In the genomic region with DNA sequence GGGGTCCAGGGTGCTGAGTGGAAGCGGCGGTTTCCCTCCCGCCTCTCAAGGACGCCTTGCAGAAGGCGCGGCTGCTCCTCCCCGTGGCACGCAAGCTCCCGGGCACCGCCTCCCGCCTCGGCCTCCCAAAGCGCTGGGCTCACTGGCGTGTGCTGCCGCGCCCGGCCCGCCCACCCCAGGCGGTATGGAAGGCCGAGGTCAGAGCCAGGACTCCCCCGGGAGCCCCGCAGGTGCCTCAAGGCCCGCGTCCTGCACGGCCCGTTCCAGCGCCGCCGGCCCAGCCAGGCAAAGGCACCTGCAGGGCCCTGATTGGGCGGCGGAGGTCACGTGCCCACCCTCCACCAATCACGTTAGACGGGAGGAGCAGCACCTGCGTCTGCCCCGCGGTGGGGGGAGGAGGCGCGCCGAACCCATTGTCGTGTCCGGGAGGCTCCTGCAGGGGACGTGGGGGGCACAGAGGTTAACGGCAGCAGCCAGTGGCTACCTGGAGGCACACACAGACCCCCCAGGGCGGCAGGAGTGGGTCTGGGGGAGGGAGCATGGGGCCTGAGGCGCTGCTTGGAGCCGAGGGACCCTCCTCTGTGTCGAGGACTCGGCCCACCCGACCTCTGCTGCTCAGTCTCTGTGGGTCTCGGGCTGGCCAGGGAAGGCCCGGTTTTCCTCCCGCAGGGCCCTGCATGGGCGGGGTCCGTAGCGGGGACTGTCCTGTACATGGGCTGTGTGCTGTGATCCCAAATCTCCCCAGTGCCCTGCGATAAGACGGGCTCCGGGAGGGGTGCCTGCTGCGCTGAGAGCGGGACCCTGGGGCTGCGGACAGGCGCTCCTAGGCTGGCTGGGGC, we compare ENCODE assay signal across 1 cellular context.
TF ChIP-seq lines count a peak whose summit lies in the region.

No MANE protein-coding gene starts in this region.

TF ChIP-seq in K562, 482 proteins besides CTCF, POLR2A, EP300 and RAD21 (continued from another document and continues in another):
- TF ChIP-seq, protein P1, sequence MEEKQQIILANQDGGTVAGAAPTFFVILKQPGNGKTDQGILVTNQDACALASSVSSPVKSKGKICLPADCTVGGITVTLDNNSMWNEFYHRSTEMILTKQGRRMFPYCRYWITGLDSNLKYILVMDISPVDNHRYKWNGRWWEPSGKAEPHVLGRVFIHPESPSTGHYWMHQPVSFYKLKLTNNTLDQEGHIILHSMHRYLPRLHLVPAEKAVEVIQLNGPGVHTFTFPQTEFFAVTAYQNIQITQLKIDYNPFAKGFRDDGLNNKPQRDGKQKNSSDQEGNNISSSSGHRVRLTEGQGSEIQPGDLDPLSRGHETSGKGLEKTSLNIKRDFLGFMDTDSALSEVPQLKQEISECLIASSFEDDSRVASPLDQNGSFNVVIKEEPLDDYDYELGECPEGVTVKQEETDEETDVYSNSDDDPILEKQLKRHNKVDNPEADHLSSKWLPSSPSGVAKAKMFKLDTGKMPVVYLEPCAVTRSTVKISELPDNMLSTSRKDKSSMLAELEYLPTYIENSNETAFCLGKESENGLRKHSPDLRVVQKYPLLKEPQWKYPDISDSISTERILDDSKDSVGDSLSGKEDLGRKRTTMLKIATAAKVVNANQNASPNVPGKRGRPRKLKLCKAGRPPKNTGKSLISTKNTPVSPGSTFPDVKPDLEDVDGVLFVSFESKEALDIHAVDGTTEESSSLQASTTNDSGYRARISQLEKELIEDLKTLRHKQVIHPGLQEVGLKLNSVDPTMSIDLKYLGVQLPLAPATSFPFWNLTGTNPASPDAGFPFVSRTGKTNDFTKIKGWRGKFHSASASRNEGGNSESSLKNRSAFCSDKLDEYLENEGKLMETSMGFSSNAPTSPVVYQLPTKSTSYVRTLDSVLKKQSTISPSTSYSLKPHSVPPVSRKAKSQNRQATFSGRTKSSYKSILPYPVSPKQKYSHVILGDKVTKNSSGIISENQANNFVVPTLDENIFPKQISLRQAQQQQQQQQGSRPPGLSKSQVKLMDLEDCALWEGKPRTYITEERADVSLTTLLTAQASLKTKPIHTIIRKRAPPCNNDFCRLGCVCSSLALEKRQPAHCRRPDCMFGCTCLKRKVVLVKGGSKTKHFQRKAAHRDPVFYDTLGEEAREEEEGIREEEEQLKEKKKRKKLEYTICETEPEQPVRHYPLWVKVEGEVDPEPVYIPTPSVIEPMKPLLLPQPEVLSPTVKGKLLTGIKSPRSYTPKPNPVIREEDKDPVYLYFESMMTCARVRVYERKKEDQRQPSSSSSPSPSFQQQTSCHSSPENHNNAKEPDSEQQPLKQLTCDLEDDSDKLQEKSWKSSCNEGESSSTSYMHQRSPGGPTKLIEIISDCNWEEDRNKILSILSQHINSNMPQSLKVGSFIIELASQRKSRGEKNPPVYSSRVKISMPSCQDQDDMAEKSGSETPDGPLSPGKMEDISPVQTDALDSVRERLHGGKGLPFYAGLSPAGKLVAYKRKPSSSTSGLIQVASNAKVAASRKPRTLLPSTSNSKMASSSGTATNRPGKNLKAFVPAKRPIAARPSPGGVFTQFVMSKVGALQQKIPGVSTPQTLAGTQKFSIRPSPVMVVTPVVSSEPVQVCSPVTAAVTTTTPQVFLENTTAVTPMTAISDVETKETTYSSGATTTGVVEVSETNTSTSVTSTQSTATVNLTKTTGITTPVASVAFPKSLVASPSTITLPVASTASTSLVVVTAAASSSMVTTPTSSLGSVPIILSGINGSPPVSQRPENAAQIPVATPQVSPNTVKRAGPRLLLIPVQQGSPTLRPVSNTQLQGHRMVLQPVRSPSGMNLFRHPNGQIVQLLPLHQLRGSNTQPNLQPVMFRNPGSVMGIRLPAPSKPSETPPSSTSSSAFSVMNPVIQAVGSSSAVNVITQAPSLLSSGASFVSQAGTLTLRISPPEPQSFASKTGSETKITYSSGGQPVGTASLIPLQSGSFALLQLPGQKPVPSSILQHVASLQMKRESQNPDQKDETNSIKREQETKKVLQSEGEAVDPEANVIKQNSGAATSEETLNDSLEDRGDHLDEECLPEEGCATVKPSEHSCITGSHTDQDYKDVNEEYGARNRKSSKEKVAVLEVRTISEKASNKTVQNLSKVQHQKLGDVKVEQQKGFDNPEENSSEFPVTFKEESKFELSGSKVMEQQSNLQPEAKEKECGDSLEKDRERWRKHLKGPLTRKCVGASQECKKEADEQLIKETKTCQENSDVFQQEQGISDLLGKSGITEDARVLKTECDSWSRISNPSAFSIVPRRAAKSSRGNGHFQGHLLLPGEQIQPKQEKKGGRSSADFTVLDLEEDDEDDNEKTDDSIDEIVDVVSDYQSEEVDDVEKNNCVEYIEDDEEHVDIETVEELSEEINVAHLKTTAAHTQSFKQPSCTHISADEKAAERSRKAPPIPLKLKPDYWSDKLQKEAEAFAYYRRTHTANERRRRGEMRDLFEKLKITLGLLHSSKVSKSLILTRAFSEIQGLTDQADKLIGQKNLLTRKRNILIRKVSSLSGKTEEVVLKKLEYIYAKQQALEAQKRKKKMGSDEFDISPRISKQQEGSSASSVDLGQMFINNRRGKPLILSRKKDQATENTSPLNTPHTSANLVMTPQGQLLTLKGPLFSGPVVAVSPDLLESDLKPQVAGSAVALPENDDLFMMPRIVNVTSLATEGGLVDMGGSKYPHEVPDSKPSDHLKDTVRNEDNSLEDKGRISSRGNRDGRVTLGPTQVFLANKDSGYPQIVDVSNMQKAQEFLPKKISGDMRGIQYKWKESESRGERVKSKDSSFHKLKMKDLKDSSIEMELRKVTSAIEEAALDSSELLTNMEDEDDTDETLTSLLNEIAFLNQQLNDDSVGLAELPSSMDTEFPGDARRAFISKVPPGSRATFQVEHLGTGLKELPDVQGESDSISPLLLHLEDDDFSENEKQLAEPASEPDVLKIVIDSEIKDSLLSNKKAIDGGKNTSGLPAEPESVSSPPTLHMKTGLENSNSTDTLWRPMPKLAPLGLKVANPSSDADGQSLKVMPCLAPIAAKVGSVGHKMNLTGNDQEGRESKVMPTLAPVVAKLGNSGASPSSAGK (IDR thresholded peaks at IDR 0.05) = peak; percentile 81
- TF ChIP-seq PCBP2 (IDR thresholded peaks at IDR 0.05; ENCODE audit: low read depth, low read length, poor library complexity, severe bottlenecking) = no peak
- TF ChIP-seq MCM2 (IDR thresholded peaks at IDR 0.05; ENCODE audit: low read depth) = no peak
- TF ChIP-seq SRF (CRISPR knock-in tag; IDR thresholded peaks at IDR 0.05) = no peak; a peak in 1 of 4 replicates
- no peak for TF ChIP-seq ZNF274 (IDR thresholded peaks at IDR 0.05; ENCODE audit: borderline replicate concordance, low read depth, low read length)
- TF ChIP-seq PHB2 (IDR thresholded peaks at IDR 0.05; ENCODE audit: low read depth) = no peak
- TF ChIP-seq SMARCA4 (IDR thresholded peaks at IDR 0.05) = no peak
- TF ChIP-seq ZNF431 (CRISPR knock-in tag; IDR thresholded peaks at IDR 0.05) = no peak
- no peak for TF ChIP-seq ETV6 (IDR thresholded peaks at IDR 0.05; ENCODE audit: borderline replicate concordance in 1 of 2, low read depth in 2 of 2, low read length in 1 of 2)
- TF ChIP-seq ETV6 (CRISPR knock-in tag; IDR thresholded peaks at IDR 0.05; ENCODE audit: borderline replicate concordance) = no peak
- no peak for TF ChIP-seq GTF2A2 (tag; IDR thresholded peaks at IDR 0.05)
- no peak for TF ChIP-seq ZNF140 (CRISPR knock-in tag; IDR thresholded peaks at IDR 0.05)
- no peak for TF ChIP-seq THRAP3 (IDR thresholded peaks at IDR 0.05; ENCODE audit: borderline replicate concordance)
- TF ChIP-seq, protein P2, sequence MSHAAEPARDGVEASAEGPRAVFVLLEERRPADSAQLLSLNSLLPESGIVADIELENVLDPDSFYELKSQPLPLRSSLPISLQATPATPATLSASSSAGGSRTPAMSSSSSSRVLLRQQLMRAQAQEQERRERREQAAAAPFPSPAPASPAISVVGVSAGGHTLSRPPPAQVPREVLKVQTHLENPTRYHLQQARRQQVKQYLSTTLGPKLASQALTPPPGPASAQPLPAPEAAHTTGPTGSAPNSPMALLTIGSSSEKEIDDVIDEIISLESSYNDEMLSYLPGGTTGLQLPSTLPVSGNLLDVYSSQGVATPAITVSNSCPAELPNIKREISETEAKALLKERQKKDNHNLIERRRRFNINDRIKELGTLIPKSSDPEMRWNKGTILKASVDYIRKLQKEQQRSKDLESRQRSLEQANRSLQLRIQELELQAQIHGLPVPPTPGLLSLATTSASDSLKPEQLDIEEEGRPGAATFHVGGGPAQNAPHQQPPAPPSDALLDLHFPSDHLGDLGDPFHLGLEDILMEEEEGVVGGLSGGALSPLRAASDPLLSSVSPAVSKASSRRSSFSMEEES (CRISPR knock-in tag; IDR thresholded peaks at IDR 0.05) = peak; percentile 99
- TF ChIP-seq, protein P3, sequence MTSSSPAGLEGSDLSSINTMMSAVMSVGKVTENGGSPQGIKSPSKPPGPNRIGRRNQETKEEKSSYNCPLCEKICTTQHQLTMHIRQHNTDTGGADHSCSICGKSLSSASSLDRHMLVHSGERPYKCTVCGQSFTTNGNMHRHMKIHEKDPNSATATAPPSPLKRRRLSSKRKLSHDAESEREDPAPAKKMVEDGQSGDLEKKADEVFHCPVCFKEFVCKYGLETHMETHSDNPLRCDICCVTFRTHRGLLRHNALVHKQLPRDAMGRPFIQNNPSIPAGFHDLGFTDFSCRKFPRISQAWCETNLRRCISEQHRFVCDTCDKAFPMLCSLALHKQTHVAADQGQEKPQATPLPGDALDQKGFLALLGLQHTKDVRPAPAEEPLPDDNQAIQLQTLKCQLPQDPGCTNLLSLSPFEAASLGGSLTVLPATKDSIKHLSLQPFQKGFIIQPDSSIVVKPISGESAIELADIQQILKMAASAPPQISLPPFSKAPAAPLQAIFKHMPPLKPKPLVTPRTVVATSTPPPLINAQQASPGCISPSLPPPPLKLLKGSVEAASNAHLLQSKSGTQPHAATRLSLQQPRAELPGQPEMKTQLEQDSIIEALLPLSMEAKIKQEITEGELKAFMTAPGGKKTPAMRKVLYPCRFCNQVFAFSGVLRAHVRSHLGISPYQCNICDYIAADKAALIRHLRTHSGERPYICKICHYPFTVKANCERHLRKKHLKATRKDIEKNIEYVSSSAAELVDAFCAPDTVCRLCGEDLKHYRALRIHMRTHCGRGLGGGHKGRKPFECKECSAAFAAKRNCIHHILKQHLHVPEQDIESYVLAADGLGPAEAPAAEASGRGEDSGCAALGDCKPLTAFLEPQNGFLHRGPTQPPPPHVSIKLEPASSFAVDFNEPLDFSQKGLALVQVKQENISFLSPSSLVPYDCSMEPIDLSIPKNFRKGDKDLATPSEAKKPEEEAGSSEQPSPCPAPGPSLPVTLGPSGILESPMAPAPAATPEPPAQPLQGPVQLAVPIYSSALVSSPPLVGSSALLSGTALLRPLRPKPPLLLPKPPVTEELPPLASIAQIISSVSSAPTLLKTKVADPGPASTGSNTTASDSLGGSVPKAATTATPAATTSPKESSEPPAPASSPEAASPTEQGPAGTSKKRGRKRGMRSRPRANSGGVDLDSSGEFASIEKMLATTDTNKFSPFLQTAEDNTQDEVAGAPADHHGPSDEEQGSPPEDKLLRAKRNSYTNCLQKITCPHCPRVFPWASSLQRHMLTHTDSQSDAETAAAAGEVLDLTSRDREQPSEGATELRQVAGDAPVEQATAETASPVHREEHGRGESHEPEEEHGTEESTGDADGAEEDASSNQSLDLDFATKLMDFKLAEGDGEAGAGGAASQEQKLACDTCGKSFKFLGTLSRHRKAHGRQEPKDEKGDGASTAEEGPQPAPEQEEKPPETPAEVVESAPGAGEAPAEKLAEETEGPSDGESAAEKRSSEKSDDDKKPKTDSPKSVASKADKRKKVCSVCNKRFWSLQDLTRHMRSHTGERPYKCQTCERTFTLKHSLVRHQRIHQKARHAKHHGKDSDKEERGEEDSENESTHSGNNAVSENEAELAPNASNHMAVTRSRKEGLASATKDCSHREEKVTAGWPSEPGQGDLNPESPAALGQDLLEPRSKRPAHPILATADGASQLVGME (CRISPR knock-in tag; IDR thresholded peaks at IDR 0.05) = no peak
- peak; percentile 18; the same call in 1 of the 2 replicates for TF ChIP-seq CREB1 (IDR thresholded peaks at IDR 0.05)
- no peak for TF ChIP-seq CREB1 (CRISPR knock-in tag; IDR thresholded peaks at IDR 0.05)
- TF ChIP-seq ELF1 (tag; IDR thresholded peaks at IDR 0.05) = no peak
- TF ChIP-seq POLR2AphosphoS2 (IDR thresholded peaks at IDR 0.05; ENCODE audit: low read length) = no peak
- peak; percentile 83 for TF ChIP-seq POLR2G (IDR thresholded peaks at IDR 0.05; ENCODE audit: low read depth, low read length)
- TF ChIP-seq, protein P4, sequence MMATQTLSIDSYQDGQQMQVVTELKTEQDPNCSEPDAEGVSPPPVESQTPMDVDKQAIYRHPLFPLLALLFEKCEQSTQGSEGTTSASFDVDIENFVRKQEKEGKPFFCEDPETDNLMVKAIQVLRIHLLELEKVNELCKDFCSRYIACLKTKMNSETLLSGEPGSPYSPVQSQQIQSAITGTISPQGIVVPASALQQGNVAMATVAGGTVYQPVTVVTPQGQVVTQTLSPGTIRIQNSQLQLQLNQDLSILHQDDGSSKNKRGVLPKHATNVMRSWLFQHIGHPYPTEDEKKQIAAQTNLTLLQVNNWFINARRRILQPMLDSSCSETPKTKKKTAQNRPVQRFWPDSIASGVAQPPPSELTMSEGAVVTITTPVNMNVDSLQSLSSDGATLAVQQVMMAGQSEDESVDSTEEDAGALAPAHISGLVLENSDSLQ (IDR thresholded peaks at IDR 0.05) = no peak
- TF ChIP-seq SIN3B (IDR thresholded peaks at IDR 0.05; ENCODE audit: low read depth) = no peak
- peak; percentile 92 for TF ChIP-seq PHF21A (IDR thresholded peaks at IDR 0.05; ENCODE audit: borderline replicate concordance, low read depth)
- TF ChIP-seq, protein P5, sequence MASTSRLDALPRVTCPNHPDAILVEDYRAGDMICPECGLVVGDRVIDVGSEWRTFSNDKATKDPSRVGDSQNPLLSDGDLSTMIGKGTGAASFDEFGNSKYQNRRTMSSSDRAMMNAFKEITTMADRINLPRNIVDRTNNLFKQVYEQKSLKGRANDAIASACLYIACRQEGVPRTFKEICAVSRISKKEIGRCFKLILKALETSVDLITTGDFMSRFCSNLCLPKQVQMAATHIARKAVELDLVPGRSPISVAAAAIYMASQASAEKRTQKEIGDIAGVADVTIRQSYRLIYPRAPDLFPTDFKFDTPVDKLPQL (IDR thresholded peaks at IDR 0.05; ENCODE audit: extremely low read depth, insufficient read length) = no peak
- no peak for TF ChIP-seq EHMT2 (IDR thresholded peaks at IDR 0.05)
- TF ChIP-seq NEUROD1 (IDR thresholded peaks at IDR 0.05; ENCODE audit: borderline replicate concordance, low read depth, low read length, partially characterized antibody) = peak; percentile 42
- TF ChIP-seq SIX5 (IDR thresholded peaks at IDR 0.05; ENCODE audit: borderline replicate concordance in 1 of 2, insufficient read depth in 1 of 2, low read depth in 1 of 2, low read length in 2 of 2) = no peak
- TF ChIP-seq, protein P6, sequence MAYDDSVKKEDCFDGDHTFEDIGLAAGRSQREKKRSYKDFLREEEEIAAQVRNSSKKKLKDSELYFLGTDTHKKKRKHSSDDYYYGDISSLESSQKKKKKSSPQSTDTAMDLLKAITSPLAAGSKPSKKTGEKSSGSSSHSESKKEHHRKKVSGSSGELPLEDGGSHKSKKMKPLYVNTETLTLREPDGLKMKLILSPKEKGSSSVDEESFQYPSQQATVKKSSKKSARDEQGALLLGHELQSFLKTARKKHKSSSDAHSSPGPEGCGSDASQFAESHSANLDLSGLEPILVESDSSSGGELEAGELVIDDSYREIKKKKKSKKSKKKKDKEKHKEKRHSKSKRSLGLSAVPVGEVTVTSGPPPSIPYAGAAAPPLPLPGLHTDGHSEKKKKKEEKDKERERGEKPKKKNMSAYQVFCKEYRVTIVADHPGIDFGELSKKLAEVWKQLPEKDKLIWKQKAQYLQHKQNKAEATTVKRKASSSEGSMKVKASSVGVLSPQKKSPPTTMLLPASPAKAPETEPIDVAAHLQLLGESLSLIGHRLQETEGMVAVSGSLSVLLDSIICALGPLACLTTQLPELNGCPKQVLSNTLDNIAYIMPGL (CRISPR knock-in tag; IDR thresholded peaks at IDR 0.05) = no peak
